Comparison of ENCODE assay signal across 8 cellular contexts in genomic region chr13:75537401-75538365, GRCh38. TPM values are rescaled to one million over a fixed set of nuclear protein-coding genes. Genes with fewer than 3 reads are reported as not detected.
A peak's percentile ranks its signal among the peaks of the same experiment; 100 is the strongest.
DNase-seq lines count a peak whose midpoint lies in the region; ATAC-seq and TF ChIP-seq lines count a peak whose summit lies in the region.

Gene COMMD6 (minus strand): TSS chr13:75537841. CDS start chr13:75537805, 36 bp downstream.

- 0 out of 2 replicates have a peak, but pooled peaks cover 8% of the 10 kb centered on the region for H3K4me1 ChIP-seq in HUES6 (ENCODE audit: control insufficient read depth, insufficient read depth, low read length)
- peaks cover 16% of the 10 kb centered on the region for H3K4me1 ChIP-seq in OCI-LY7 (ENCODE audit: insufficient read depth, low read length, poor library complexity, severe bottlenecking)
- H3K4me1 ChIP-seq in mucosa of descending colon (ENCODE audit: low read depth), result peaks cover 6% of the 10 kb centered on the region

- BruUV-seq in OCI-LY7 (replicated peaks; lab: Mats Ljungman, UMichigan), result TSS peak; percentile 83

- H3K9me2 ChIP-seq in OCI-LY7 (ENCODE audit: insufficient read depth, low read length), result no peaks in the 10 kb centered on the region

- DNase-seq in DMS153 (lab: John Stamatoyannopoulos, UW) (peak; percentile 90), OCI-LY7 (ENCODE audit: low spot score) (peak; percentile 85), activated T-cell treated with anti-CD3 and anti-CD28 coated beads for 48 hours (ENCODE audit: low read depth) (peak; percentile 57), epithelial cell of prostate (ENCODE audit: low read depth, low spot score) (peak; percentile 20), mucosa of descending colon (peak; percentile 80 to 87 (median 85))
- peak; percentile 42 to 50 for DNase-seq in stimulated activated CD8-positive, alpha-beta memory T cell treated with anti-CD3 and anti-CD28 coated beads, Interleukin-4, amount 100 ng/mL, for 4 hours (ENCODE audit: low read depth in 2 of 2, low spot score in 1 of 2)

- POLR2A ChIA-PET in OCI-LY7 (lab: Charles Lee), result interaction anchor here (0.6 to 2.7 kb wide), 9 partner anchors 9 to 1572 kb away, joined by 3 to 9 read pairs (median 3); partner anchors contain the start of gene UCHL3

- H3K9me3 ChIP-seq in HUES6 (ENCODE audit: control insufficient read depth, insufficient read depth, low read depth, low read length) (peaks cover 2% of the 10 kb centered on the region), OCI-LY7 (ENCODE audit: low read length) (no peaks in the 10 kb centered on the region), mucosa of descending colon (no peaks in the 10 kb centered on the region)

- ATAC-seq in GM21447 (IDR thresholded peaks at IDR 0.05; ENCODE audit: unreplicated experiment) (peak; percentile 95), mucosa of descending colon (peak; percentile 97)

- H3K79me2 ChIP-seq in OCI-LY7 (ENCODE audit: insufficient read depth, low read depth, low read length), result peaks cover 17% of the 10 kb centered on the region; the same call in 1 of the 2 replicates

- peaks cover 26% of the 10 kb centered on the region for H3K36me3 ChIP-seq in HUES6 (ENCODE audit: control insufficient read depth, insufficient read depth, low read length)
- H3K36me3 ChIP-seq in OCI-LY7 (ENCODE audit: insufficient read depth, low read length), result peaks cover 20% of the 10 kb centered on the region; the same call in 1 of the 2 replicates
- no peaks in the 10 kb centered on the region for H3K36me3 ChIP-seq in mucosa of descending colon (ENCODE audit: low read depth)

- TF ChIP-seq CTCF in OCI-LY7 (conservative IDR thresholded peaks at IDR 0.05; ENCODE audit: low read length) (0 out of 2 replicates have a peak, but pooled peaks have one; percentile 24), mucosa of descending colon (IDR thresholded peaks at IDR 0.05) (peak; percentile 52)

- H3K4me3 ChIP-seq in HUES6 (ENCODE audit: low read depth, low read length) (peak within 1 kb of the TSS; percentile 99), OCI-LY7 (ENCODE audit: low read depth, low read length, poor library complexity, severe bottlenecking) (peak within 1 kb of the TSS; percentile 91), mucosa of descending colon (peak within 1 kb of the TSS; percentile 64)

- peak within 1 kb of the TSS; percentile 94 for H3K9ac ChIP-seq in HUES6 (ENCODE audit: low read length)

- peak within 1 kb of the TSS; percentile 100 for H2AFZ ChIP-seq in OCI-LY7 (ENCODE audit: low read length)

- H3K27me3 ChIP-seq in HUES6 (ENCODE audit: control insufficient read depth, insufficient read depth, low read length), result no peaks in the 10 kb centered on the region

- H3K4me2 ChIP-seq in OCI-LY7 (ENCODE audit: low read length), result peak within 1 kb of the TSS; percentile 75

- H3K27ac ChIP-seq in HUES6 (ENCODE audit: low read depth, low read length), result peak within 1 kb of the TSS; percentile 99
- H3K27ac ChIP-seq in OCI-LY7 (ENCODE audit: low read depth, low read length, poor library complexity, severe bottlenecking), result peak within 1 kb of the TSS; percentile 1
- peak within 1 kb of the TSS; percentile 40 for H3K27ac ChIP-seq in epithelial cell of prostate

- no peaks in the 10 kb centered on the region for H4K20me1 ChIP-seq in OCI-LY7 (ENCODE audit: insufficient read depth, low read length)

- intact Hi-C loops in OCI-LY7 (cut with micrococcal nuclease; ENCODE audit: unreplicated experiment), result loop anchor here (1.0 kb wide), 1 partner anchor 12 kb away; the partner anchor contains the start of gene UCHL3
- intact Hi-C loops in mucosa of descending colon (cut with DNase I, micrococcal nuclease), result no loop called here

- CTCF ChIA-PET in OCI-LY7 (lab: Charles Lee; ENCODE audit: unreplicated experiment), result no interaction called here

RNA-seq across cellular contexts. Expression of gene COMMD6, which starts in this region (rescaled TPM):
- 30.6 and 87.6 TPM in 2 replicates for total RNA-seq in OCI-LY7 (2014; rRNA removed; shearing (Covaris generic))
- total RNA-seq in OCI-LY7 (2022) (69.6 and 81.3 TPM in 2 replicates), mucosa of descending colon (100 to 1,000 TPM in 2 of 3 donors, 10 to 100 TPM in 1; 97.9 to 192 (median 132) TPM)

Comparison
In these comparisons a context has a peak if more than half of its experiments do, and no peak if none do; other contexts are left out.
1. Peak in every context shown above with its lines: DNase-seq, ATAC-seq, H3K4me3 ChIP-seq and H3K27ac ChIP-seq.
2. DNase-seq: peak in every context shown above with its lines; median percentile 90 in DMS153; 85 in OCI-LY7; 85 in mucosa of descending colon; 57 in activated T-cell treated with anti-CD3 and anti-CD28 coated beads for 48 hours; 46 in stimulated activated CD8-positive, alpha-beta memory T cell treated with anti-CD3 and anti-CD28 coated beads, Interleukin-4, amount 100 ng/mL, for 4 hours; 20 in epithelial cell of prostate.
3. H3K27ac ChIP-seq: peak in every context shown above with its lines; median percentile 99 in HUES6; 40 in epithelial cell of prostate; 1 in OCI-LY7.